ENCODE assay signal across 8 cellular contexts in genomic region chr1:214123061-214123784, GRCh38.
DNase-seq lines count a peak whose midpoint lies in the region; ATAC-seq, FAIRE-seq and TF ChIP-seq lines count a peak whose summit lies in the region.

No MANE protein-coding gene starts in this region.

- DNase-seq in EH (ENCODE audit: low read depth) = peak; percentile 59
- peak; percentile 87 for DNase-seq in MM.1S
- peak; percentile 17 for DNase-seq in RCC 7860 (ENCODE audit: low spot score)
- peak; percentile 85 for DNase-seq in dermis blood vessel endothelial cell
- peak; percentile 63 for DNase-seq in ureter (ENCODE audit: low spot score)

- no peaks in the 10 kb centered on the region for H3K79me2 ChIP-seq in MM.1S (ENCODE audit: low read length)

- H3K27me3 ChIP-seq in MM.1S (replicated peaks; ENCODE audit: insufficient read depth, low read length) = no peaks in the 10 kb centered on the region
- H3K27me3 ChIP-seq in liver (ENCODE audit: control insufficient read depth in 4 of 4, insufficient read depth in 4 of 4, low read length in 3 of 4) = no peaks in the 10 kb centered on the region

- H3K4me3 ChIP-seq in MM.1S (ENCODE audit: low read length) (no peak overlapping the region), liver (ENCODE audit: low read depth in 1 of 3, low read length in 3 of 3) (no peak overlapping the region)

- peak; percentile 98 for TF ChIP-seq RAD21 in liver (IDR thresholded peaks at IDR 0.05)

- H3F3A ChIP-seq in MM.1S (ENCODE audit: insufficient read depth, low read length) = no peaks in the 10 kb centered on the region

- H3K4me1 ChIP-seq in MM.1S (ENCODE audit: low read length) (0 out of 2 replicates have a peak, but pooled peaks cover 3% of the 10 kb centered on the region), liver (ENCODE audit: control insufficient read depth in 4 of 4, insufficient read depth in 4 of 4, low read length in 3 of 4) (peaks cover 12 to 51% (median 33%) of the 10 kb centered on the region in 4 donors)

- no peak overlapping the region for H3K9ac ChIP-seq in MM.1S (ENCODE audit: low read length)
- H3K9ac ChIP-seq in liver (ENCODE audit: low read depth in 1 of 2, low read length in 2 of 2) = peak overlapping the region in 1 of 2 donors; percentile 60

- H3K27ac ChIP-seq in MM.1S (ENCODE audit: low read length) = no peak overlapping the region
- peak overlapping the region; percentile 71 for H3K27ac ChIP-seq in liver (ENCODE audit: low read depth in 1 of 2, low read length in 2 of 2)

- no peak for FAIRE-seq in RCC 7860 (lab: Jason Lieb, UNC)

- WGBS in liver = 3% methylated on average over 7 of the region's 7 CpGs

- H4K20me1 ChIP-seq in MM.1S (ENCODE audit: insufficient read depth, low read length) = no peaks in the 10 kb centered on the region

- H3K9me3 ChIP-seq in MM.1S (replicated peaks; ENCODE audit: insufficient read depth, low read length) (no peaks in the 10 kb centered on the region), liver (ENCODE audit: control insufficient read depth in 4 of 4, low read length in 3 of 4) (peaks cover 0 to 2% (median under 1%) of the 10 kb centered on the region in 4 donors)

- TF ChIP-seq CTCF in MM.1S (IDR thresholded peaks at IDR 0.05; ENCODE audit: low read length) = peak; percentile 81
- TF ChIP-seq CTCF in liver (IDR thresholded peaks at IDR 0.05; ENCODE audit: low read depth, low read length, missing input control) = peak; percentile 78

- no peaks in the 10 kb centered on the region for H3K9me2 ChIP-seq in MM.1S (replicated peaks; ENCODE audit: insufficient read depth, low read length)

- ATAC-seq in GM21619 (IDR thresholded peaks at IDR 0.05; ENCODE audit: unreplicated experiment) (peak; percentile 76), HG03280 (IDR thresholded peaks at IDR 0.05; ENCODE audit: unreplicated experiment) (no peak)

- H3K36me3 ChIP-seq in MM.1S (replicated peaks; ENCODE audit: insufficient read depth, low read length) (no peaks in the 10 kb centered on the region), liver (ENCODE audit: control insufficient read depth in 4 of 4, insufficient read depth in 3 of 4, low read depth in 1 of 4, low read length in 3 of 4) (no peaks in the 10 kb centered on the region)

- H3K4me2 ChIP-seq in MM.1S (ENCODE audit: low read depth, low read length) = 0 out of 2 replicates have a peak overlapping the region, but pooled peaks have one; percentile 7

- H2AFZ ChIP-seq in MM.1S (ENCODE audit: low read length) = peak overlapping the region; percentile 6; the same call in 1 of the 2 replicates

TF ChIP-seq in liver, 16 proteins besides CTCF, POLR2A, EP300 and RAD21:
- TF ChIP-seq REST (IDR thresholded peaks at IDR 0.05) (no peak), ZBTB33 (IDR thresholded peaks at IDR 0.05) (no peak), HNF4A (conservative IDR thresholded peaks at IDR 0.05) (peak; percentile 54 to 65), EGR1 (IDR thresholded peaks at IDR 0.05; ENCODE audit: low read depth in 2 of 2) (no peak), JUND (IDR thresholded peaks at IDR 0.05) (peak; percentile 60 to 78), MAX (IDR thresholded peaks at IDR 0.05) (peak; percentile 23), ATF3 (IDR thresholded peaks at IDR 0.05) (peak; percentile 56), YY1 (IDR thresholded peaks at IDR 0.05) (peak; percentile 20), FOXA1 (IDR thresholded peaks at IDR 0.05) (no peak), HNF4G (IDR thresholded peaks at IDR 0.05) (peak; percentile 31), RXRA (IDR thresholded peaks at IDR 0.05) (peak; percentile 53 to 57), FOXA2 (IDR thresholded peaks at IDR 0.05) (no peak), SP1 (IDR thresholded peaks at IDR 0.05) (peak; percentile 51), TAF1 (conservative IDR thresholded peaks at IDR 0.05) (no peak), GABPA (IDR thresholded peaks at IDR 0.05 in 1 of 2, conservative IDR thresholded peaks at IDR 0.05 in 1 of 2) (no peak), NR2F2 (IDR thresholded peaks at IDR 0.05) (no peak)

Comparison
In these comparisons a context has a peak if more than half of its experiments do, and no peak if none do; other contexts are left out.
1. DNase-seq: peak in every context shown above with its lines; median percentile 87 in MM.1S; 85 in dermis blood vessel endothelial cell; 63 in ureter; 59 in EH; 17 in RCC 7860.